Comparison of ENCODE assay signal across 22 cellular contexts in genomic region chr9:98132158-98132557, GRCh38.
"Had no signal": no experiment of that assay in that cellular context is flagged by ENCODE, and none has a peak within 500 bp of the region (broad histone marks: within the 10 kb centered on the region; RNA-seq: fewer than 3 reads in every experiment).

No MANE protein-coding gene starts in this region.

- H3K4me3 Mint-ChIP-seq: activated B cell treated with CpG ODN at 0.5 μM for 24 hours; activated CD4-positive, alpha-beta T cell treated with anti-CD3 and anti-CD28 coated beads, Interleukin-2, amount 10 ng/mL, durations not matched to agents 24 days and 14 days; activated CD8-positive, alpha-beta memory T cell treated with anti-CD3 and anti-CD28 coated beads, Interleukin-2, amount 10 ng/mL, durations not matched to agents 7 days and 5 days; activated CD8-positive, alpha-beta T cell treated with anti-CD3 and anti-CD28 coated beads for 36 hours; activated naive CD8-positive, alpha-beta T cell treated with anti-CD3 and anti-CD28 coated beads, Interleukin-2, amount 50 U/mL, for 24 hours; naive thymus-derived CD4-positive, alpha-beta T cell; neural crest cell had no signal

- H3K4me1 Mint-ChIP-seq: neural crest cell had no signal

- H3K9me3 Mint-ChIP-seq: activated B cell treated with CpG ODN at 0.5 μM for 24 hours; activated CD4-positive, alpha-beta T cell treated with anti-CD3 and anti-CD28 coated beads, Interleukin-2, amount 10 ng/mL, durations not matched to agents 24 days and 14 days; activated CD8-positive, alpha-beta T cell treated with anti-CD3 and anti-CD28 coated beads for 36 hours; activated naive CD8-positive, alpha-beta T cell treated with anti-CD3 and anti-CD28 coated beads, Interleukin-2, amount 50 U/mL, for 24 hours; naive thymus-derived CD4-positive, alpha-beta T cell; neural crest cell had no signal

- H3K9me3 ChIP-seq: body of pancreas, lower lobe of right lung, testis, vagina had no signal

- H3K27ac ChIP-seq: body of pancreas, cardiac muscle cell, foreskin keratinocyte, lower lobe of right lung, testis, vagina had no signal

- H3K4me3 ChIP-seq: body of pancreas, cardiac muscle cell, lower lobe of right lung, smooth muscle cell, testis, vagina had no signal

- H3K27ac Mint-ChIP-seq: activated B cell treated with CpG ODN at 0.5 μM for 24 hours; activated CD4-positive, alpha-beta T cell treated with anti-CD3 and anti-CD28 coated beads, Interleukin-2, amount 10 ng/mL, durations not matched to agents 24 days and 14 days; activated CD8-positive, alpha-beta memory T cell treated with anti-CD3 and anti-CD28 coated beads, Interleukin-2, amount 10 ng/mL, durations not matched to agents 7 days and 5 days; activated CD8-positive, alpha-beta T cell treated with anti-CD3 and anti-CD28 coated beads for 36 hours; activated naive CD8-positive, alpha-beta T cell treated with anti-CD3 and anti-CD28 coated beads, Interleukin-2, amount 50 U/mL, for 24 hours had no signal

- H3K36me3 Mint-ChIP-seq: activated CD8-positive, alpha-beta memory T cell treated with anti-CD3 and anti-CD28 coated beads, Interleukin-2, amount 10 ng/mL, durations not matched to agents 7 days and 5 days had no signal

- H3K27me3 ChIP-seq: body of pancreas, cardiac muscle cell, foreskin keratinocyte, testis, vagina had no signal

- H3K27me3 Mint-ChIP-seq: activated B cell treated with CpG ODN at 0.5 μM for 24 hours; activated CD4-positive, alpha-beta T cell treated with anti-CD3 and anti-CD28 coated beads, Interleukin-2, amount 10 ng/mL, durations not matched to agents 24 days and 14 days; activated CD8-positive, alpha-beta memory T cell treated with anti-CD3 and anti-CD28 coated beads, Interleukin-2, amount 10 ng/mL, durations not matched to agents 7 days and 5 days; activated CD8-positive, alpha-beta T cell treated with anti-CD3 and anti-CD28 coated beads for 36 hours; activated naive CD8-positive, alpha-beta T cell treated with anti-CD3 and anti-CD28 coated beads, Interleukin-2, amount 50 U/mL, for 24 hours; naive thymus-derived CD4-positive, alpha-beta T cell had no signal

- H3K36me3 ChIP-seq: cardiac muscle cell, vagina had no signal

- DNase-seq: activated B cell treated with CpG ODN at 0.5 μM for 24 hours; activated CD4-positive, alpha-beta T cell treated with anti-CD3 and anti-CD28 coated beads, Interleukin-2, amount 10 ng/mL, durations not matched to agents 24 days and 14 days; activated CD8-positive, alpha-beta memory T cell treated with anti-CD3 and anti-CD28 coated beads, Interleukin-2, amount 10 ng/mL, durations not matched to agents 7 days and 5 days; activated CD8-positive, alpha-beta T cell treated with anti-CD3 and anti-CD28 coated beads for 36 hours; activated naive CD4-positive, alpha-beta T cell treated with Interleukin-2 at 50 U/mL for 16 hours; activated naive CD8-positive, alpha-beta T cell treated with anti-CD3 and anti-CD28 coated beads, Interleukin-2, amount 50 U/mL, for 24 hours; activated T-cell treated with anti-CD3 and anti-CD28 coated beads for 4 hours; effector CD4-positive, alpha-beta T cell; erythroblast; foreskin keratinocyte; lower lobe of right lung; naive thymus-derived CD4-positive, alpha-beta T cell; stimulated activated CD4-positive, alpha-beta T cell treated with anti-CD3 and anti-CD28 coated beads, Interleukin-2, amount 100 ng/mL, for 48 hours; stimulated activated CD8-positive, alpha-beta memory T cell treated with anti-CD3 and anti-CD28 coated beads, Interleukin-4, amount 100 ng/mL, for 48 hours; stimulated activated naive CD4-positive, alpha-beta T cell; testis; trophoblast cell had no signal

- H3K4me1 ChIP-seq: body of pancreas, foreskin keratinocyte, testis, vagina had no signal
